Comparison of ENCODE assay signal across 8 cellular contexts in genomic region chr4:2798399-2799301, GRCh38. TPM values are rescaled to one million over a fixed set of nuclear protein-coding genes. Genes with fewer than 3 reads are reported as not detected.
A peak's percentile ranks its signal among the peaks of the same experiment; 100 is the strongest.
DNase-seq lines count a peak whose midpoint lies in the region; ATAC-seq and TF ChIP-seq lines count a peak whose summit lies in the region.

No MANE protein-coding gene starts in this region.

- ATAC-seq in HG02798 (IDR thresholded peaks at IDR 0.05; ENCODE audit: poor library complexity, unreplicated experiment) (peak; percentile 34), mucosa of descending colon (peak; percentile 63), GM18870 (IDR thresholded peaks at IDR 0.05; ENCODE audit: unreplicated experiment) (no peak)

- H3K27ac ChIP-seq in SJCRH30 = no peak overlapping the region
- peak overlapping the region; percentile 84 for H3K27ac ChIP-seq in caudate nucleus (ENCODE audit: low read depth, low read length)

- in situ Hi-C loops in GM13977 (cut with MboI; ENCODE audit: low pct_unique_long_range_greater_than_20kb, low sequenced_read_pairs, unreplicated experiment) = no loop called here

- DNase-seq in GM13977 (ENCODE audit: low spot score) = peak; percentile 68
- peak; percentile 75 to 80 for DNase-seq in SJCRH30
- peak in 14 of 61 donors; percentile 25 to 66 (median 39) for DNase-seq in caudate nucleus (lab: John Stamatoyannopoulos, UW)
- peak; percentile 75 to 90 (median 83) for DNase-seq in mucosa of descending colon
- no peak for DNase-seq in NCI-H1436 (lab: John Stamatoyannopoulos, UW)
- no peak for DNase-seq in SW 1271 (lab: John Stamatoyannopoulos, UW)

- TF ChIP-seq CTCF in GM13977 (IDR thresholded peaks at IDR 0.05; ENCODE audit: extremely low read depth, insufficient read depth, missing control alignments) = no peak
- no peak for TF ChIP-seq CTCF in mucosa of descending colon (IDR thresholded peaks at IDR 0.05)

- no peaks in the 10 kb centered on the region for H3K27me3 ChIP-seq in SJCRH30

- no peaks in the 10 kb centered on the region for H3K36me3 ChIP-seq in SJCRH30
- H3K36me3 ChIP-seq in mucosa of descending colon (ENCODE audit: low read depth) = no peaks in the 10 kb centered on the region

- H3K4me3 ChIP-seq in SJCRH30 (no peak overlapping the region; the same call in 1 of the 2 replicates), mucosa of descending colon (no peak overlapping the region)

- intact Hi-C loops in mucosa of descending colon (cut with DNase I, micrococcal nuclease) = no loop called here

- H3K9me3 ChIP-seq in SJCRH30 (replicated peaks) = no peaks in the 10 kb centered on the region
- H3K9me3 ChIP-seq in mucosa of descending colon = no peaks in the 10 kb centered on the region

- H3K4me1 ChIP-seq in SJCRH30 (peaks cover 65% of the 10 kb centered on the region), mucosa of descending colon (ENCODE audit: low read depth) (peaks cover 77% of the 10 kb centered on the region)

RNA-seq across cellular contexts. Expression of gene SH3BP2, which starts 5.8 kb away (rescaled TPM):
- total RNA-seq in SJCRH30 (2014; rRNA removed; shearing (Covaris generic)) = 22.0 and 28.1 TPM in 2 replicates
- total RNA-seq in mucosa of descending colon = 10 to 100 TPM; 48.1 to 75.3 (median 73.0) TPM

RNA-seq across cellular contexts. Expression of gene TNIP2, which starts 42.5 kb away (rescaled TPM):
- total RNA-seq in SJCRH30 (2014; rRNA removed; shearing (Covaris generic)) = 25.8 and 28.8 TPM in 2 replicates
- 10 to 100 TPM; 50.3 to 51.5 (median 51.2) TPM for total RNA-seq in mucosa of descending colon

RNA-seq across cellular contexts. Expression of gene ADD1, which starts 45.0 kb away (rescaled TPM):
- total RNA-seq in SJCRH30 (2014; rRNA removed; shearing (Covaris generic)) = 131 and 139 TPM in 2 replicates
- total RNA-seq in mucosa of descending colon = 100 to 1,000 TPM; 201 to 373 (median 261) TPM

Comparison
In these comparisons a context has a peak if more than half of its experiments do, and no peak if none do; other contexts are left out.
1. DNase-seq: peak in GM13977 (single experiment), SJCRH30 (2 of 2) and mucosa of descending colon (3 of 3); none in NCI-H1436 (single experiment) and SW 1271 (0 of 2).